10 cellular contexts compared by ENCODE assay signal in the genomic region with DNA sequence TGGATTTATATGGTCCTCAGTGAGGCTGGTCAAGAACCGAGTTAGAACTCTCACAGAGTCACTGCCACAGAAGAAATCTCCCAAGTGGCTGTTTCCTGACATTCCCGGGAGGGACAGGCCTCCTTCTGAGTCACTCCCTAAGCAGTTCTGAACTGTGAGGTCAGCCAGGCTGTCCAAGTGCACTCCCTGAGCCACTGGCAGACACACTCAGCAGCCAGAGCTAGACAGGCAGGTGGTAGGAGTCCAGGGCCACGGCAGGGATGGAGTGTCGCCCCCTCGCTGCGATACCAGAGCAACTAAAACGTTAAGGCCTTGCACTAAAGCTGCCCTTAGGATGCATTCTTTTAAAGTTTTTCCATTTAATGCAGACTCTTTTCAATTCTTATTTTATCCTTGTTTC. TPM values are rescaled to one million over a fixed set of nuclear protein-coding genes. Genes with fewer than 3 reads are reported as not detected.
DNase-seq lines count a peak whose midpoint lies in the region; ATAC-seq and TF ChIP-seq lines count a peak whose summit lies in the region.
"Had no signal": no experiment of that assay in that cellular context is flagged by ENCODE, and none has a peak within 500 bp of the region (broad histone marks: within the 10 kb centered on the region; RNA-seq: fewer than 3 reads in every experiment).

No MANE protein-coding gene starts in this region.

- no peaks in the 10 kb centered on the region for H3K4me1 ChIP-seq in mucosa of descending colon (ENCODE audit: low read depth)

- peak; percentile 53 for DNase-seq in AG09309 (ENCODE audit: low read depth)
- DNase-seq in M059J (ENCODE audit: low read depth), result peak; percentile 95
- DNase-seq in dedifferentiated amniotic fluid mesenchymal stem cell (ENCODE audit: extremely low spot score), result peak; percentile 85
- peak in 1 of 3 donors; percentile 12 for DNase-seq in mucosa of descending colon
- DNase-seq in naive thymus-derived CD8-positive, alpha-beta T cell, result no peak
- DNase-seq in GM10266 (ENCODE audit: extremely low spot score), result no peak
- DNase-seq in NCI-H446 treated with DMSO at 0.1 percent for 48 hours (lab: John Stamatoyannopoulos, UW), result no peak
- DNase-seq in cerebellum (ENCODE audit: low spot score), result no peak
- DNase-seq: NCI-H1092 had no signal

- peaks cover 0 to 2% (median 0%) of the 10 kb centered on the region in 5 donors for H3K27me3 Mint-ChIP-seq in naive thymus-derived CD8-positive, alpha-beta T cell

- POLR2A ChIA-PET in naive thymus-derived CD8-positive, alpha-beta T cell (lab: Charles Lee), result no interaction called here

- peaks cover 0 to 21% (median 0%) of the 10 kb centered on the region in 4 donors for H3K4me1 Mint-ChIP-seq in naive thymus-derived CD8-positive, alpha-beta T cell

- no peak overlapping the region for H3K4me3 Mint-ChIP-seq in naive thymus-derived CD8-positive, alpha-beta T cell
- H3K4me3 Mint-ChIP-seq: CD8-positive, alpha-beta T cell had no signal

- H3K4me3 ChIP-seq in AG09309 (ENCODE audit: control insufficient read depth, low read depth, low read length), result no peak overlapping the region
- H3K4me3 ChIP-seq in mucosa of descending colon, result no peak overlapping the region

- ATAC-seq in mucosa of descending colon, result peak; percentile 80
- ATAC-seq in naive thymus-derived CD8-positive, alpha-beta T cell, result no peak
- ATAC-seq: CD8-positive, alpha-beta T cell had no signal

- H3K36me3 Mint-ChIP-seq in naive thymus-derived CD8-positive, alpha-beta T cell, result no peaks in the 10 kb centered on the region
- H3K36me3 Mint-ChIP-seq: CD8-positive, alpha-beta T cell had no signal

- TF ChIP-seq CTCF in AG09309 (IDR thresholded peaks at IDR 0.05; ENCODE audit: control insufficient read depth, insufficient read depth, low read depth, low read length, missing control alignments) (peak; percentile 70), mucosa of descending colon (IDR thresholded peaks at IDR 0.05) (no peak), GM10266 (IDR thresholded peaks at IDR 0.05; ENCODE audit: control insufficient read depth, insufficient read depth, low read depth, missing control alignments) (no peak)

- no peaks in the 10 kb centered on the region for H3K9me3 Mint-ChIP-seq in naive thymus-derived CD8-positive, alpha-beta T cell
- H3K9me3 Mint-ChIP-seq: CD8-positive, alpha-beta T cell had no signal

- H3K27ac Mint-ChIP-seq in naive thymus-derived CD8-positive, alpha-beta T cell, result no peak overlapping the region
- H3K27ac Mint-ChIP-seq: CD8-positive, alpha-beta T cell had no signal

- intact Hi-C loops in mucosa of descending colon (cut with DNase I, micrococcal nuclease), result no loop called here

- no peaks in the 10 kb centered on the region for H3K36me3 ChIP-seq in mucosa of descending colon (ENCODE audit: low read depth)

- no peaks in the 10 kb centered on the region for H3K9me3 ChIP-seq in mucosa of descending colon

RNA-seq across cellular contexts. Expression of a gene that starts 3.4 kb away (rescaled TPM):
- not detected in 2 replicates for total RNA-seq in M059J (2014; rRNA removed; shearing (Covaris generic))
- not detected for total RNA-seq in mucosa of descending colon
- total RNA-seq in naive thymus-derived CD8-positive, alpha-beta T cell, result not detected
- polyA plus RNA-seq in naive thymus-derived CD8-positive, alpha-beta T cell, result not detected
- not detected for total RNA-seq in cerebellum
- total RNA-seq: CD8-positive, alpha-beta T cell had no signal

RNA-seq across cellular contexts. Expression of a gene that starts 19.2 kb away (rescaled TPM):
- total RNA-seq in M059J (2014; rRNA removed; shearing (Covaris generic)), result not detected in 2 replicates
- total RNA-seq in mucosa of descending colon (not detected), cerebellum (not detected)
- total RNA-seq in naive thymus-derived CD8-positive, alpha-beta T cell, result under 1 TPM in 1 of 2 experiments, not detected in 1; 0.31 TPM
- not detected for polyA plus RNA-seq in naive thymus-derived CD8-positive, alpha-beta T cell
- total RNA-seq: CD8-positive, alpha-beta T cell had no signal

Comparison
In these comparisons a context has a peak if more than half of its experiments do, and no peak if none do; other contexts are left out.
1. DNase-seq: peak in AG09309 (single experiment), M059J (single experiment) and dedifferentiated amniotic fluid mesenchymal stem cell (single experiment); none in naive thymus-derived CD8-positive, alpha-beta T cell (0 of 10), GM10266 (single experiment), NCI-H446 treated with DMSO at 0.1 percent for 48 hours (single experiment) and cerebellum (single experiment).